Comparison of ENCODE assay signal across 9 cellular contexts in genomic region chr1:20788489-20788795, GRCh38. TPM values are rescaled to one million over a fixed set of nuclear protein-coding genes. Genes with fewer than 3 reads are reported as not detected.
DNase-seq lines count a peak whose midpoint lies in the region; ATAC-seq and TF ChIP-seq lines count a peak whose summit lies in the region.
"Had no signal": no experiment of that assay in that cellular context is flagged by ENCODE, and none has a peak within 500 bp of the region (broad histone marks: within the 10 kb centered on the region; RNA-seq: fewer than 3 reads in every experiment).

No MANE protein-coding gene starts in this region.

- no peaks in the 10 kb centered on the region for H3K27me3 ChIP-seq in WERI-Rb-1 (ENCODE audit: insufficient read depth, low read depth, severe bottlenecking)
- H3K27me3 ChIP-seq in testis: no peaks in the 10 kb centered on the region

- H3K36me3 ChIP-seq in WERI-Rb-1 (peaks cover 14% of the 10 kb centered on the region), testis (ENCODE audit: low read depth, missing control alignments) (no peaks in the 10 kb centered on the region)

- TF ChIP-seq CTCF in WERI-Rb-1 (IDR thresholded peaks at IDR 0.05; ENCODE audit: low read depth, low read length) (no peak), testis (IDR thresholded peaks at IDR 0.05) (no peak)

- ATAC-seq in GM21526 (IDR thresholded peaks at IDR 0.05; ENCODE audit: low FRiP score, unreplicated experiment): no peak
- ATAC-seq in GM18873 (IDR thresholded peaks at IDR 0.05; ENCODE audit: low FRiP score, unreplicated experiment): no peak

- H3K36me3 Mint-ChIP-seq in activated T-cell treated with anti-CD3 and anti-CD28 coated beads, Interleukin-2, amount 50 U/mL, for 24 hours (ENCODE audit: low read depth): peaks cover 25% of the 10 kb centered on the region
- H3K36me3 Mint-ChIP-seq in immature natural killer cell: no peaks in the 10 kb centered on the region

- H3K9me3 ChIP-seq in WERI-Rb-1 (ENCODE audit: severe bottlenecking) (no peaks in the 10 kb centered on the region), testis (no peaks in the 10 kb centered on the region)

- peaks cover 27% of the 10 kb centered on the region for H3K4me1 Mint-ChIP-seq in activated T-cell treated with anti-CD3 and anti-CD28 coated beads, Interleukin-2, amount 50 U/mL, for 24 hours (ENCODE audit: low read depth)
- peaks cover 35 to 40% of the 10 kb centered on the region in 2 donors for H3K4me1 Mint-ChIP-seq in immature natural killer cell

- whole genome bisulfite sequencing in testis, 2 donors: 70 to 74% methylated on average over 8 of the region's 8 CpGs

- TF ChIP-seq POLR2A in testis (IDR thresholded peaks at IDR 0.05): no peak

- peak overlapping the region; percentile 95 for H3K27ac Mint-ChIP-seq in activated T-cell treated with anti-CD3 and anti-CD28 coated beads, Interleukin-2, amount 50 U/mL, for 24 hours
- H3K27ac Mint-ChIP-seq in immature natural killer cell: peak overlapping the region; percentile 96 to 97 (median 96)

- H3K4me1 ChIP-seq in testis: peaks cover 23% of the 10 kb centered on the region

- H3K27me3 Mint-ChIP-seq in activated T-cell treated with anti-CD3 and anti-CD28 coated beads, Interleukin-2, amount 50 U/mL, for 24 hours: peaks cover 3% of the 10 kb centered on the region
- H3K27me3 Mint-ChIP-seq in immature natural killer cell (ENCODE audit: low read depth in 3 of 3): peaks cover 15 to 23% (median 19%) of the 10 kb centered on the region in 3 donors

- no peaks in the 10 kb centered on the region for H3K9me3 Mint-ChIP-seq in activated T-cell treated with anti-CD3 and anti-CD28 coated beads, Interleukin-2, amount 50 U/mL, for 24 hours
- H3K9me3 Mint-ChIP-seq in immature natural killer cell: no peaks in the 10 kb centered on the region

- peak overlapping the region; percentile 96; the same call in 1 of the 2 replicates for H3K4me3 ChIP-seq in WERI-Rb-1 (ENCODE audit: low read depth, low read length)
- peak overlapping the region in 1 of 2 donors; percentile 76 for H3K4me3 ChIP-seq in testis
- H3K4me3 ChIP-seq: lung had no signal

- peak overlapping the region; percentile 97 for H3K4me3 Mint-ChIP-seq in activated T-cell treated with anti-CD3 and anti-CD28 coated beads, Interleukin-2, amount 50 U/mL, for 24 hours
- peak overlapping the region; percentile 95 to 99 (median 96) for H3K4me3 Mint-ChIP-seq in immature natural killer cell

- H3K27ac ChIP-seq in WERI-Rb-1 (peak overlapping the region; percentile 99), testis (peak overlapping the region; percentile 94 to 99)

- no peak for DNase-seq in activated T-cell treated with anti-CD3 and anti-CD28 coated beads, Interleukin-2, amount 50 U/mL, for 24 hours
- DNase-seq in activated T-cell treated with anti-CD3 and anti-CD28 coated beads for 4 hours: no peak
- DNase-seq in WERI-Rb-1: no peak
- no peak for DNase-seq in immature natural killer cell
- no peak for DNase-seq in testis
- no peak for DNase-seq in COLO668 (lab: John Stamatoyannopoulos, UW; ENCODE audit: unreplicated experiment)

- intact Hi-C loops in testis (cut with DNase I; ENCODE audit: low total_unique reads): no loop called here

RNA-seq across cellular contexts. Expression of gene HP1BP3, which starts 1.3 kb away (rescaled TPM):
- polyA plus RNA-seq in immature natural killer cell (100 to 1,000 TPM; 160 to 208 (median 178) TPM), testis (ENCODE audit: insufficient read depth, low read depth, low replicate concordance) (165 TPM)
- total RNA-seq in testis: 100 to 1,000 TPM; 347 to 401 TPM

RNA-seq across cellular contexts. Expression of gene SH2D5, which starts 55.9 kb away (rescaled TPM):
- polyA plus RNA-seq in immature natural killer cell: not detected
- total RNA-seq in testis: 1 to 10 TPM; 4.2 to 5.8 TPM
- 5.1 TPM for polyA plus RNA-seq in testis (ENCODE audit: insufficient read depth, low read depth, low replicate concordance)
